23 cellular contexts compared by ENCODE assay signal in genomic region chr2:124953921-124954320, GRCh38.
A peak's percentile ranks its signal among the peaks of the same experiment; 100 is the strongest.
DNase-seq lines count a peak whose midpoint lies in the region; ATAC-seq and TF ChIP-seq lines count a peak whose summit lies in the region.
"Had no signal": no experiment of that assay in that cellular context is flagged by ENCODE, and none has a peak within 500 bp of the region (broad histone marks: within the 10 kb centered on the region; RNA-seq: fewer than 3 reads in every experiment).

No MANE protein-coding gene starts in this region.

- no peak overlapping the region for H3K4me2 ChIP-seq in neural progenitor cell

- H3K4me1 ChIP-seq in neural progenitor cell, result peaks cover 5% of the 10 kb centered on the region
- H3K4me1 ChIP-seq: BE2C had no signal

- no peak for TF ChIP-seq CTCF in neural progenitor cell (IDR thresholded peaks at IDR 0.05)

- ATAC-seq in GM21737 (IDR thresholded peaks at IDR 0.05; ENCODE audit: unreplicated experiment), result no peak
- ATAC-seq: GM12878, HCT116 had no signal

- H3K36me3 Mint-ChIP-seq in neural progenitor cell, result no peaks in the 10 kb centered on the region
- H3K36me3 Mint-ChIP-seq: CD4-positive, CD25-positive, alpha-beta regulatory T cell; CD8-positive, alpha-beta memory T cell had no signal

- H3K4me1 Mint-ChIP-seq in neural progenitor cell, result peaks cover 7% of the 10 kb centered on the region
- H3K4me1 Mint-ChIP-seq: CD4-positive, CD25-positive, alpha-beta regulatory T cell; CD8-positive, alpha-beta memory T cell had no signal

- H3K4me3 ChIP-seq in neural progenitor cell, result no peak overlapping the region
- H3K4me3 ChIP-seq: GM12878 had no signal

- H3K27me3 ChIP-seq in neural progenitor cell, result no peaks in the 10 kb centered on the region
- H3K27me3 ChIP-seq: BE2C had no signal

- intact Hi-C loops in posterior vena cava (cut with DNase I), result no loop called here

- peaks cover 2% of the 10 kb centered on the region for H3K9me3 Mint-ChIP-seq in neural progenitor cell

- H3K79me2 ChIP-seq in neural progenitor cell (ENCODE audit: low read depth), result no peaks in the 10 kb centered on the region

- no peak overlapping the region for H2AFZ ChIP-seq in neural progenitor cell (replicated peaks)

- H3F3A ChIP-seq in neural progenitor cell (ENCODE audit: low read depth), result no peaks in the 10 kb centered on the region

- no peak for DNase-seq in caudate nucleus (lab: John Stamatoyannopoulos, UW)
- peak; percentile 70 for DNase-seq in globus pallidus (ENCODE audit: low spot score)
- DNase-seq in neural progenitor cell (ENCODE audit: low spot score), result peak; percentile 12
- peak; percentile 61 for DNase-seq in superior temporal gyrus (ENCODE audit: extremely low spot score)
- no peak for DNase-seq in kidney glomerular epithelial cell (lab: John Stamatoyannopoulos, UW)
- DNase-seq in NOMO-1 treated with DMSO at 0.1 percent for 48 hours (lab: John Stamatoyannopoulos, UW; ENCODE audit: unreplicated experiment), result no peak
- DNase-seq in posterior vena cava (ENCODE audit: low spot score), result no peak
- DNase-seq: BE2C; C1 segment of cervical spinal cord; CD4-positive, CD25-positive, alpha-beta regulatory T cell; CD8-positive, alpha-beta memory T cell; COR-L47; DMS 273 treated with DMSO at 0.1 percent for 48 hours; DMS53; DND-41; EL; GOT3; H7; HFFc6; IMR-90 had no signal

- no peak overlapping the region for H3K27ac Mint-ChIP-seq in neural progenitor cell
- H3K27ac Mint-ChIP-seq: CD4-positive, CD25-positive, alpha-beta regulatory T cell; CD8-positive, alpha-beta memory T cell; HFFc6 had no signal

- no peak overlapping the region for H3K9ac ChIP-seq in neural progenitor cell

- H3K4me3 Mint-ChIP-seq in neural progenitor cell, result no peak overlapping the region
- H3K4me3 Mint-ChIP-seq: CD4-positive, CD25-positive, alpha-beta regulatory T cell; CD8-positive, alpha-beta memory T cell; HFFc6 had no signal

- peaks cover 2% of the 10 kb centered on the region for H3K27me3 Mint-ChIP-seq in neural progenitor cell (ENCODE audit: insufficient read depth, low read depth)
- H3K27me3 Mint-ChIP-seq: CD4-positive, CD25-positive, alpha-beta regulatory T cell; CD8-positive, alpha-beta memory T cell had no signal

- no peaks in the 10 kb centered on the region for H4K20me1 ChIP-seq in neural progenitor cell (ENCODE audit: low read depth)

- H3K36me3 ChIP-seq in neural progenitor cell, result no peaks in the 10 kb centered on the region
- H3K36me3 ChIP-seq: BE2C had no signal

- no peaks in the 10 kb centered on the region for H3K9me3 ChIP-seq in neural progenitor cell (ENCODE audit: low read depth)
- H3K9me3 ChIP-seq: BE2C had no signal

- H3K27ac ChIP-seq in caudate nucleus (ENCODE audit: low read depth, low read length) (peak overlapping the region; percentile 93), neural progenitor cell (no peak overlapping the region)

Comparison
In these comparisons a context has a peak if more than half of its experiments do, and no peak if none do; other contexts are left out.
1. DNase-seq: peak in globus pallidus (single experiment), neural progenitor cell (single experiment) and superior temporal gyrus (single experiment); none in caudate nucleus (0 of 61), kidney glomerular epithelial cell (single experiment), NOMO-1 treated with DMSO at 0.1 percent for 48 hours (single experiment) and posterior vena cava (single experiment).